ENCODE assay signal across 20 cellular contexts in genomic region chr16:66996983-66997358, GRCh38. TPM values are rescaled to one million over a fixed set of nuclear protein-coding genes. Genes with fewer than 3 reads are reported as not detected.
DNase-seq lines count a peak whose midpoint lies in the region; ATAC-seq, FAIRE-seq and TF ChIP-seq lines count a peak whose summit lies in the region.
"Had no signal": no experiment of that assay in that cellular context is flagged by ENCODE, and none has a peak within 500 bp of the region (broad histone marks: within the 10 kb centered on the region; RNA-seq: fewer than 3 reads in every experiment).

No MANE protein-coding gene starts in this region.

- ATAC-seq in HepG2 (peak; percentile 23; the same call in 2 of the 3 replicates), GM19452 (IDR thresholded peaks at IDR 0.05; ENCODE audit: unreplicated experiment) (no peak), HG02610 (IDR thresholded peaks at IDR 0.05; ENCODE audit: unreplicated experiment) (no peak)
- no peak for ATAC-seq in naive thymus-derived CD8-positive, alpha-beta T cell

- no peak overlapping the region for H2AFZ ChIP-seq in HepG2 (ENCODE audit: low read length)

- no peak overlapping the region for H3K4me3 Mint-ChIP-seq in MCF 10A (ENCODE audit: unreplicated experiment)
- no peak overlapping the region for H3K4me3 Mint-ChIP-seq in naive thymus-derived CD8-positive, alpha-beta T cell
- H3K4me3 Mint-ChIP-seq: nephron progenitor cell had no signal

- intact Hi-C loops in MCF 10A (cut with micrococcal nuclease) (no loop called here), breast epithelium (cut with DNase I; ENCODE audit: low total_unique reads) (loop anchor here (10.0 kb wide), 1 partner anchor 148 kb away; no protein-coding TSS in a partner anchor), HepG2 (cut with micrococcal nuclease; ENCODE audit: unreplicated experiment) (no loop called here), sigmoid colon (cut with DNase I) (no loop called here), vagina (cut with DNase I) (no loop called here)

- peaks cover 5% of the 10 kb centered on the region for H3K36me3 Mint-ChIP-seq in MCF 10A (ENCODE audit: insufficient read depth, unreplicated experiment)
- H3K36me3 Mint-ChIP-seq in naive thymus-derived CD8-positive, alpha-beta T cell, result no peaks in the 10 kb centered on the region

- no peak overlapping the region for H3K9ac ChIP-seq in HepG2 (ENCODE audit: insufficient read depth, low read depth, low read length)

- no TSS peak for BruUV-seq in MCF 10A (replicated peaks; lab: Mats Ljungman, UMichigan)
- no TSS peak for BruUV-seq in HepG2 (replicated peaks; lab: Mats Ljungman, UMichigan)

- no peak for DNase-seq in MCF 10A (ENCODE audit: unreplicated experiment)
- no peak for DNase-seq in breast epithelium (ENCODE audit: low spot score in 2 of 2)
- DNase-seq in HepG2 (ENCODE audit: low spot score), result no peak
- DNase-seq in sigmoid colon, result no peak
- DNase-seq in vagina (ENCODE audit: extremely low spot score in 2 of 2), result no peak
- no peak for DNase-seq in naive thymus-derived CD8-positive, alpha-beta T cell
- DNase-seq: 8988T; activated CD4-positive, alpha-beta T cell treated with anti-CD3 and anti-CD28 coated beads, Interleukin-2, amount 50 U/mL, for 1 hour; BE2C; cortex of kidney; MM.1S; NCI-H1694 treated with DMSO at 0.1 percent for 48 hours; NCI-H446 treated with DMSO at 0.1 percent for 48 hours; nephron progenitor cell; stimulated activated naive CD4-positive, alpha-beta T cell had no signal

- H4K20me1 ChIP-seq in HepG2 (ENCODE audit: insufficient read depth, low read length), result no peaks in the 10 kb centered on the region

- peak overlapping the region; percentile 60; the same call in 1 of the 2 replicates for H3K4me2 ChIP-seq in HepG2 (ENCODE audit: low read depth, low read length)

- POLR2A ChIA-PET in MCF 10A (lab: Yijun Ruan, JAX) (interaction anchor here (0.8 to 1.8 kb wide), 4 partner anchors 9 to 201 kb away, joined by 3 to 6 read pairs (median 3); partner anchors contain the start of gene CES4A), HepG2 (lab: Yijun Ruan, JAX) (interaction anchor here (1.2 kb wide), 1 partner anchor 16 kb away, joined by 6 read pairs; no protein-coding TSS in a partner anchor)
- POLR2A ChIA-PET in naive thymus-derived CD8-positive, alpha-beta T cell (lab: Charles Lee), result interaction anchor here (0.6 kb wide), 1 partner anchor 31 kb away, joined by 3 read pairs; no protein-coding TSS in a partner anchor

- H3K79me2 ChIP-seq in HepG2 (ENCODE audit: insufficient read depth, low read length), result no peaks in the 10 kb centered on the region

- TF ChIP-seq CTCF in MCF 10A (IDR thresholded peaks at IDR 0.05; ENCODE audit: unreplicated experiment), result no peak
- TF ChIP-seq CTCF in breast epithelium (IDR thresholded peaks at IDR 0.05), result no peak
- no peak for TF ChIP-seq CTCF in HepG2 (CRISPR knock-in tag; IDR thresholded peaks at IDR 0.05)
- no peak for TF ChIP-seq CTCF in sigmoid colon (IDR thresholded peaks at IDR 0.05)
- no peak for TF ChIP-seq CTCF in vagina (IDR thresholded peaks at IDR 0.05)

- peaks cover 11% of the 10 kb centered on the region for H3K4me1 Mint-ChIP-seq in MCF 10A (ENCODE audit: insufficient read depth, unreplicated experiment)
- H3K4me1 Mint-ChIP-seq in naive thymus-derived CD8-positive, alpha-beta T cell, result peaks cover 9 to 15% (median 14%) of the 10 kb centered on the region in 4 donors

- H3K4me3 ChIP-seq in breast epithelium, result no peak overlapping the region
- 0 out of 6 replicates have a peak overlapping the region, but pooled peaks of 1 of the 3 experiments have one; percentile 11 for H3K4me3 ChIP-seq in HepG2 (replicated peaks in 1 of 3; ENCODE audit: insufficient read depth in 1 of 3, low read depth in 2 of 3, low read length in 3 of 3)
- H3K4me3 ChIP-seq in sigmoid colon, result no peak overlapping the region
- H3K4me3 ChIP-seq in vagina, result no peak overlapping the region

- H3K36me3 ChIP-seq in breast epithelium (no peaks in the 10 kb centered on the region), HepG2 (replicated peaks in 1 of 2; ENCODE audit: control insufficient read depth in 1 of 2, insufficient read depth in 2 of 2, low read length in 2 of 2) (no peaks in the 10 kb centered on the region), sigmoid colon (no peaks in the 10 kb centered on the region), vagina (no peaks in the 10 kb centered on the region)
- H3K36me3 ChIP-seq: BE2C had no signal

- TF ChIP-seq EP300 in HepG2 (IDR thresholded peaks at IDR 0.05; ENCODE audit: low read depth in 2 of 2, low read length in 2 of 2), result no peak
- TF ChIP-seq EP300 in HepG2 (CRISPR knock-in tag; IDR thresholded peaks at IDR 0.05; ENCODE audit: borderline replicate concordance), result no peak
- TF ChIP-seq EP300 in sigmoid colon (IDR thresholded peaks at IDR 0.05), result no peak

- no peak for TF ChIP-seq POLR2A in breast epithelium (IDR thresholded peaks at IDR 0.05)
- TF ChIP-seq POLR2A in HepG2 (IDR thresholded peaks at IDR 0.05; ENCODE audit: insufficient read depth in 1 of 2, low read depth in 2 of 2, low read length in 2 of 2), result no peak
- TF ChIP-seq POLR2A in sigmoid colon (IDR thresholded peaks at IDR 0.05), result no peak
- no peak for TF ChIP-seq POLR2A in vagina (IDR thresholded peaks at IDR 0.05)

- H3K27ac ChIP-seq in breast epithelium (peak overlapping the region in 1 of 2 donors; percentile 19), HepG2 (ENCODE audit: extremely low read length, insufficient read depth, low read length) (no peak overlapping the region), sigmoid colon (peak overlapping the region; percentile 30 to 73 (median 50)), vagina (peak overlapping the region; percentile 37)

- FAIRE-seq in HepG2 (lab: Jason Lieb, UNC), result no peak
- FAIRE-seq: D721Med had no signal

- peak overlapping the region; percentile 2 for H3K27ac Mint-ChIP-seq in MCF 10A (ENCODE audit: low read depth, unreplicated experiment)
- H3K27ac Mint-ChIP-seq in naive thymus-derived CD8-positive, alpha-beta T cell, result peak overlapping the region in 1 of 10 donors; percentile 1

- no peaks in the 10 kb centered on the region for H3K9me3 Mint-ChIP-seq in MCF 10A (ENCODE audit: unreplicated experiment)
- no peaks in the 10 kb centered on the region for H3K9me3 Mint-ChIP-seq in naive thymus-derived CD8-positive, alpha-beta T cell
- H3K9me3 Mint-ChIP-seq: nephron progenitor cell had no signal

- WGBS in HepG2 (ENCODE audit: low lambda C conversion rate), result 45% methylated on average over 3 of the region's 3 CpGs
- WGBS in sigmoid colon, 2 donors, result 82 to 88% methylated on average over 3 of the region's 3 CpGs

- H3K4me1 ChIP-seq in breast epithelium (peaks cover 0 to 3% of the 10 kb centered on the region in 2 donors), HepG2 (ENCODE audit: insufficient read depth, low read length) (peaks cover 47% of the 10 kb centered on the region), sigmoid colon (peaks cover 0 to 19% (median 15%) of the 10 kb centered on the region in 4 donors), vagina (peaks cover 14% of the 10 kb centered on the region)
- H3K4me1 ChIP-seq: BE2C had no signal

- TF ChIP-seq RAD21 in HepG2 (CRISPR knock-in tag; IDR thresholded peaks at IDR 0.05), result no peak

- H3K27me3 ChIP-seq in breast epithelium, result no peaks in the 10 kb centered on the region
- H3K27me3 ChIP-seq in HepG2 (ENCODE audit: control insufficient read depth in 1 of 2, insufficient read depth in 2 of 2, low read length in 2 of 2), result peaks cover 0 to 3% of the 10 kb centered on the region in 2 experiments; a peak in 1 of 5 replicates
- H3K27me3 ChIP-seq in sigmoid colon, result peaks cover 0 to 8% (median 0%) of the 10 kb centered on the region in 3 donors
- no peaks in the 10 kb centered on the region for H3K27me3 ChIP-seq in vagina
- H3K27me3 ChIP-seq: BE2C had no signal

- H3K9me3 ChIP-seq in breast epithelium, result no peaks in the 10 kb centered on the region
- no peaks in the 10 kb centered on the region for H3K9me3 ChIP-seq in HepG2 (ENCODE audit: low read length)
- H3K9me3 ChIP-seq in sigmoid colon, result no peaks in the 10 kb centered on the region
- no peaks in the 10 kb centered on the region for H3K9me3 ChIP-seq in vagina
- H3K9me3 ChIP-seq: BE2C had no signal

- no peaks in the 10 kb centered on the region for H3K27me3 Mint-ChIP-seq in MCF 10A (ENCODE audit: insufficient read depth, unreplicated experiment)
- H3K27me3 Mint-ChIP-seq in naive thymus-derived CD8-positive, alpha-beta T cell, result no peaks in the 10 kb centered on the region

- CTCF ChIA-PET in MCF 10A (lab: Yijun Ruan, JAX), result interaction anchor here (0.5 to 0.6 kb wide), 3 partner anchors 31 to 661 kb away, joined by 3 to 4 read pairs (median 4); no protein-coding TSS in a partner anchor
- CTCF ChIA-PET in HepG2 (lab: Yijun Ruan, JAX; ENCODE audit: low intra/inter-chr PET ratio, low total read pairs), result no interaction called here

- in situ Hi-C loops in HepG2 (cut with HindIII; ENCODE audit: extremely low pct_ligation_motif_present, low pct_unique_long_range_greater_than_20kb), result no loop called here

RNA-seq across cellular contexts. Expression of gene CES4A, which starts 8.6 kb away (rescaled TPM):
- total RNA-seq in MCF 10A (2022) (5.1 and 6.6 TPM in 2 replicates), breast epithelium (10 to 100 TPM in 2 of 3 donors, 1 to 10 TPM in 1; 9.0 to 19.6 (median 11.1) TPM), HepG2 (2016; rRNA removed; fragmentation: Illumina TruSeq; extraction: Trizol) (0.09 TPM in 1 of 2 replicates, not detected in the other), sigmoid colon (1 to 10 TPM; 3.6 to 7.5 (median 4.1) TPM), vagina (12.5 TPM)
- total RNA-seq in HepG2 (2016; cell fraction: cytosol; rRNA removed; fragmentation: Illumina TruSeq; extraction: Trizol; ENCODE audit: low read depth), result not detected in 2 replicates
- total RNA-seq in HepG2 (2016; cell fraction: insoluble cytoplasmic fraction; rRNA removed; fragmentation: Illumina TruSeq; extraction: Trizol), result not detected in 2 replicates
- not detected in 2 replicates for total RNA-seq in HepG2 (2016; cell fraction: membrane; rRNA removed; fragmentation: Illumina TruSeq; extraction: Trizol)
- 0.43 TPM in 1 of 2 replicates, not detected in the other for total RNA-seq in HepG2 (2016; cell fraction: nucleus; rRNA removed; fragmentation: Illumina TruSeq; extraction: Trizol)
- polyA plus RNA-seq in HepG2 (2011; rRNA removed) (0.17 and 0.18 TPM in 2 replicates), sigmoid colon (1 to 10 TPM; 2.3 to 7.3 (median 3.0) TPM)
- not detected in 2 replicates for polyA plus RNA-seq in HepG2 (2011; cell fraction: cytosol; rRNA removed)
- 1.1 and 1.3 TPM in 2 replicates for polyA plus RNA-seq in HepG2 (2011; cell fraction: nucleus; rRNA removed)
- polyA plus RNA-seq in HepG2 (2012), result 0.19 and 0.28 TPM in 2 replicates
- not detected in 2 replicates for polyA plus RNA-seq in HepG2 (2016; cell fraction: cytosol; fragmentation: Illumina TruSeq; extraction: Trizol; ENCODE audit: low read depth)
- not detected in 2 replicates for polyA plus RNA-seq in HepG2 (2016; cell fraction: insoluble cytoplasmic fraction; fragmentation: Illumina TruSeq; extraction: Trizol; ENCODE audit: low read depth)
- polyA plus RNA-seq in HepG2 (2016; cell fraction: membrane; fragmentation: Illumina TruSeq; extraction: Trizol; ENCODE audit: low read depth), result not detected in 2 replicates
- 0.24 TPM in 1 of 2 replicates, not detected in the other for polyA plus RNA-seq in HepG2 (2016; cell fraction: nucleus; fragmentation: Illumina TruSeq; extraction: Trizol; ENCODE audit: insufficient read depth, low read depth)
- polyA minus RNA-seq in HepG2 (2011; rRNA and poly(A)+ RNA removed; ENCODE audit: low replicate concordance), result 0.72 TPM in 1 of 2 replicates, not detected in the other
- polyA minus RNA-seq in HepG2 (2011; cell fraction: cytosol; rRNA and poly(A)+ RNA removed), result not detected in 2 replicates
- 0.13 TPM in 1 of 2 replicates, not detected in the other for polyA minus RNA-seq in HepG2 (2011; cell fraction: nucleus; rRNA and poly(A)+ RNA removed)
- 10 to 100 TPM; 10.0 to 13.7 TPM for total RNA-seq in naive thymus-derived CD8-positive, alpha-beta T cell
- polyA plus RNA-seq in naive thymus-derived CD8-positive, alpha-beta T cell, result 1 to 10 TPM in 2 of 3 donors, under 1 TPM in 1; 0.83 to 2.4 (median 1.5) TPM

RNA-seq across cellular contexts. Expression of gene CBFB, which starts 32.0 kb away (rescaled TPM):
- 87.1 and 105 TPM in 2 replicates for total RNA-seq in MCF 10A (2022)
- total RNA-seq in breast epithelium, result 10 to 100 TPM; 48.5 to 69.1 (median 52.3) TPM
- 70.8 and 76.0 TPM in 2 replicates for total RNA-seq in HepG2 (2016; rRNA removed; fragmentation: Illumina TruSeq; extraction: Trizol)
- 14.1 and 16.3 TPM in 2 replicates for total RNA-seq in HepG2 (2016; cell fraction: cytosol; rRNA removed; fragmentation: Illumina TruSeq; extraction: Trizol; ENCODE audit: low read depth)
- 66.9 and 69.6 TPM in 2 replicates for total RNA-seq in HepG2 (2016; cell fraction: insoluble cytoplasmic fraction; rRNA removed; fragmentation: Illumina TruSeq; extraction: Trizol)
- total RNA-seq in HepG2 (2016; cell fraction: membrane; rRNA removed; fragmentation: Illumina TruSeq; extraction: Trizol), result 38.3 and 41.2 TPM in 2 replicates
- 31.2 and 35.7 TPM in 2 replicates for total RNA-seq in HepG2 (2016; cell fraction: nucleus; rRNA removed; fragmentation: Illumina TruSeq; extraction: Trizol)
- 15.4 and 22.1 TPM in 2 replicates for polyA plus RNA-seq in HepG2 (2011; rRNA removed)
- 10.3 and 18.1 TPM in 2 replicates for polyA plus RNA-seq in HepG2 (2011; cell fraction: cytosol; rRNA removed)
- 10.2 and 17.3 TPM in 2 replicates for polyA plus RNA-seq in HepG2 (2011; cell fraction: nucleus; rRNA removed)
- 28.7 and 37.3 TPM in 2 replicates for polyA plus RNA-seq in HepG2 (2012)
- 7.7 and 8.0 TPM in 2 replicates for polyA plus RNA-seq in HepG2 (2016; cell fraction: cytosol; fragmentation: Illumina TruSeq; extraction: Trizol; ENCODE audit: low read depth)
- 67.5 and 73.5 TPM in 2 replicates for polyA plus RNA-seq in HepG2 (2016; cell fraction: insoluble cytoplasmic fraction; fragmentation: Illumina TruSeq; extraction: Trizol; ENCODE audit: low read depth)
- polyA plus RNA-seq in HepG2 (2016; cell fraction: membrane; fragmentation: Illumina TruSeq; extraction: Trizol; ENCODE audit: low read depth), result 22.4 and 23.1 TPM in 2 replicates
- polyA plus RNA-seq in HepG2 (2016; cell fraction: nucleus; fragmentation: Illumina TruSeq; extraction: Trizol; ENCODE audit: insufficient read depth, low read depth), result 46.0 and 53.1 TPM in 2 replicates
- 9.6 and 21.2 TPM in 2 replicates for polyA minus RNA-seq in HepG2 (2011; rRNA and poly(A)+ RNA removed; ENCODE audit: low replicate concordance)
- 35.2 and 47.8 TPM in 2 replicates for polyA minus RNA-seq in HepG2 (2011; cell fraction: cytosol; rRNA and poly(A)+ RNA removed)
- 23.3 and 26.0 TPM in 2 replicates for polyA minus RNA-seq in HepG2 (2011; cell fraction: nucleus; rRNA and poly(A)+ RNA removed)
- total RNA-seq in sigmoid colon, result 10 to 100 TPM; 21.3 to 28.0 (median 24.8) TPM
- polyA plus RNA-seq in sigmoid colon, result 10 to 100 TPM in 1 of 3 donors, 1 to 10 TPM in 2; 9.6 to 19.3 (median 9.7) TPM
- total RNA-seq in vagina, result 33.9 TPM
- total RNA-seq in naive thymus-derived CD8-positive, alpha-beta T cell, result 10 to 100 TPM; 91.4 to 95.0 TPM
- 10 to 100 TPM; 61.2 to 79.8 (median 73.5) TPM for polyA plus RNA-seq in naive thymus-derived CD8-positive, alpha-beta T cell

RNA-seq across cellular contexts. Expression of gene CES3, which starts 35.9 kb away (rescaled TPM):
- 0.52 and 0.65 TPM in 2 replicates for total RNA-seq in MCF 10A (2022)
- total RNA-seq in breast epithelium, result 1 to 10 TPM in 2 of 3 donors, under 1 TPM in 1; 0.29 to 5.9 (median 2.1) TPM
- 2.3 and 6.6 TPM in 2 replicates for total RNA-seq in HepG2 (2016; rRNA removed; fragmentation: Illumina TruSeq; extraction: Trizol)
- 1.0 and 1.6 TPM in 2 replicates for total RNA-seq in HepG2 (2016; cell fraction: cytosol; rRNA removed; fragmentation: Illumina TruSeq; extraction: Trizol; ENCODE audit: low read depth)
- total RNA-seq in HepG2 (2016; cell fraction: insoluble cytoplasmic fraction; rRNA removed; fragmentation: Illumina TruSeq; extraction: Trizol), result 2.2 and 6.6 TPM in 2 replicates
- 1.1 and 1.5 TPM in 2 replicates for total RNA-seq in HepG2 (2016; cell fraction: membrane; rRNA removed; fragmentation: Illumina TruSeq; extraction: Trizol)
- total RNA-seq in HepG2 (2016; cell fraction: nucleus; rRNA removed; fragmentation: Illumina TruSeq; extraction: Trizol), result 7.5 and 8.8 TPM in 2 replicates
- polyA plus RNA-seq in HepG2 (2011; rRNA removed), result 17.4 and 18.1 TPM in 2 replicates
- 6.7 and 8.6 TPM in 2 replicates for polyA plus RNA-seq in HepG2 (2011; cell fraction: cytosol; rRNA removed)
- 92.0 and 127 TPM in 2 replicates for polyA plus RNA-seq in HepG2 (2011; cell fraction: nucleus; rRNA removed)
- 8.9 and 16.9 TPM in 2 replicates for polyA plus RNA-seq in HepG2 (2012)
- 0.78 and 0.88 TPM in 2 replicates for polyA plus RNA-seq in HepG2 (2016; cell fraction: cytosol; fragmentation: Illumina TruSeq; extraction: Trizol; ENCODE audit: low read depth)
- polyA plus RNA-seq in HepG2 (2016; cell fraction: insoluble cytoplasmic fraction; fragmentation: Illumina TruSeq; extraction: Trizol; ENCODE audit: low read depth), result 1.7 and 1.9 TPM in 2 replicates
- polyA plus RNA-seq in HepG2 (2016; cell fraction: membrane; fragmentation: Illumina TruSeq; extraction: Trizol; ENCODE audit: low read depth), result 1.1 and 1.7 TPM in 2 replicates
- polyA plus RNA-seq in HepG2 (2016; cell fraction: nucleus; fragmentation: Illumina TruSeq; extraction: Trizol; ENCODE audit: insufficient read depth, low read depth), result 17.9 and 18.5 TPM in 2 replicates
- 11.2 and 24.1 TPM in 2 replicates for polyA minus RNA-seq in HepG2 (2011; rRNA and poly(A)+ RNA removed; ENCODE audit: low replicate concordance)
- 3.3 and 3.6 TPM in 2 replicates for polyA minus RNA-seq in HepG2 (2011; cell fraction: cytosol; rRNA and poly(A)+ RNA removed)
- 30.0 and 30.8 TPM in 2 replicates for polyA minus RNA-seq in HepG2 (2011; cell fraction: nucleus; rRNA and poly(A)+ RNA removed)
- 1 to 10 TPM in 1 of 4 donors, under 1 TPM in 2, not detected in 1; 0.16 to 2.5 (median 0.55) TPM for total RNA-seq in sigmoid colon
- 10 to 100 TPM; 10.8 to 48.4 (median 13.2) TPM for polyA plus RNA-seq in sigmoid colon
- total RNA-seq in vagina, result 0.98 TPM
- total RNA-seq in naive thymus-derived CD8-positive, alpha-beta T cell, result under 1 TPM; 0.10 to 0.16 TPM
- polyA plus RNA-seq in naive thymus-derived CD8-positive, alpha-beta T cell, result not detected
- total RNA-seq: fibroblast of villous mesenchyme, lung microvascular endothelial cell had no signal
